ENCODE assay signal across 6 cellular contexts in the genomic region with DNA sequence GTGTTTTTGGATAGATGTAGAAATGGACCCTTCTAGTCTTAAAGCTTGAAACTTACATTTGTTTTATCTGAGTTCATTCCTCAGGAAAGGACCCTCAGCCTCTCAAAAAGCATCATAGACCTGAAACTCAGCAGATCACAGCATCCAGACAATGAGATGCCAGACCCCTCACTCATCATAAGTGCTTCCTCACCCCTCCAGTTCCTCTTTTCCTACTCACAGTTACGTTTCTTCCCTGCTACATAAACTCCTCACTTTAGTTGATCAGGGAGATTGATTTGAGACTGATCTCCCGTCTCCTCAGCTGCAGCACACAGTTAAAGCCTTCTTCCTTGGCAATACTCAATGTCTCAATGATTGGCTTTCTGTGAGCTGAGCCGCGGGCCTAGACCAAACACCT.
"Had no signal": no experiment of that assay in that cellular context is flagged by ENCODE, and none has a peak within 500 bp of the region (broad histone marks: within the 10 kb centered on the region; RNA-seq: fewer than 3 reads in every experiment).

No MANE protein-coding gene starts in this region.

- ATAC-seq: HepG2 had no signal

- DNase-seq: IMR-90, KBM-7, KG1 had no signal

- FAIRE-seq: HepG2, HTR-8/SVneo had no signal

- H3K27ac ChIP-seq: HL-60 had no signal
